23 cellular contexts compared by ENCODE assay signal in genomic region chr1:73899311-73899710, GRCh38.
"Had no signal": no experiment of that assay in that cellular context is flagged by ENCODE, and none has a peak within 500 bp of the region (broad histone marks: within the 10 kb centered on the region; RNA-seq: fewer than 3 reads in every experiment).

No MANE protein-coding gene starts in this region.

- ATAC-seq: effector memory CD8-positive, alpha-beta T cell; heart right ventricle; left cardiac atrium; left ventricle myocardium superior; stimulated activated naive B cell treated with anti-CD40 and anti-IgM and Interleukin-4, amounts not matched to agents 10 μg/mL and 1 μg/mL and 100 μg/mL, for 72 hours had no signal

- H3K27ac ChIP-seq: ascending aorta, heart right ventricle, ovary, sigmoid colon, suprapubic skin, tibial artery had no signal

- DNase-seq: activated CD4-positive, alpha-beta memory T cell treated with anti-CD3 and anti-CD28 coated beads for 36 hours; activated CD4-positive, alpha-beta T cell treated with anti-CD3 and anti-CD28 coated beads for 4 hours; activated CD8-positive, alpha-beta memory T cell treated with anti-CD3 and anti-CD28 coated beads, Interleukin-2, amount 50 U/mL, for 48 hours; activated gamma-delta T cell; activated naive CD4-positive, alpha-beta T cell treated with anti-CD3 and anti-CD28 coated beads, Interleukin-2, amount 10 ng/mL, durations not matched to agents 7 days and 5 days; activated naive CD8-positive, alpha-beta T cell treated with anti-CD3 and anti-CD28 coated beads, Interleukin-2, amount 10 ng/mL, durations not matched to agents 7 days and 5 days; activated T-cell treated with anti-CD3 and anti-CD28 coated beads, Interleukin-2, amount 50 U/mL, for 24 hours; cortex of kidney; effector memory CD8-positive, alpha-beta T cell; heart right ventricle; left cardiac atrium; left ventricle myocardium superior; naive B cell; ovary; sigmoid colon; small intestine; stimulated activated CD4-positive, alpha-beta T cell treated with anti-CD3 and anti-CD28 coated beads, Interleukin-15, amount 100 ng/mL, for 24 hours; stimulated activated CD4-positive, alpha-beta T cell treated with anti-CD3 and anti-CD28 coated beads, Interleukin-2, amount 100 ng/mL, for 24 hours; stimulated activated naive B cell treated with anti-CD40 and anti-IgM and Interleukin-4, amounts not matched to agents 10 μg/mL and 1 μg/mL and 100 μg/mL, for 72 hours; tibial artery had no signal

- FAIRE-seq: islet of Langerhans, small intestine had no signal

- H3K4me3 ChIP-seq: ascending aorta, heart right ventricle, ovary, sigmoid colon, suprapubic skin, tibial artery had no signal

- H3K36me3 ChIP-seq: ascending aorta, heart right ventricle, ovary, sigmoid colon, suprapubic skin, tibial artery had no signal

- H3K9me3 ChIP-seq: ascending aorta, heart right ventricle, ovary, sigmoid colon, suprapubic skin, tibial artery had no signal

- H3K27me3 ChIP-seq: ascending aorta, heart right ventricle, ovary, sigmoid colon, suprapubic skin, tibial artery had no signal

- H3K4me1 ChIP-seq: ascending aorta, heart right ventricle, sigmoid colon, suprapubic skin, tibial artery had no signal
